ENCODE assay signal across 8 cellular contexts in genomic region chr3:195546130-195546560, GRCh38. TPM values are rescaled to one million over a fixed set of nuclear protein-coding genes. Genes with fewer than 3 reads are reported as not detected.
DNase-seq lines count a peak whose midpoint lies in the region; ATAC-seq and TF ChIP-seq lines count a peak whose summit lies in the region.

No MANE protein-coding gene starts in this region.

- H3K4me3 Mint-ChIP-seq in activated naive CD8-positive, alpha-beta T cell treated with anti-CD3 and anti-CD28 coated beads, Interleukin-2, amount 50 U/mL, for 24 hours: peak overlapping the region; percentile 52
- no peak overlapping the region for H3K4me3 Mint-ChIP-seq in endothelial cell (ENCODE audit: unreplicated experiment)

- intact Hi-C loops in left cardiac atrium (cut with DNase I) (no loop called here), cardiac septum (cut with DNase I) (no loop called here), vagina (cut with DNase I) (loop anchor here (10.0 kb wide), 1 partner anchor 861 kb away; the partner anchor contains the start of gene FAM43A)

- ATAC-seq in left cardiac atrium: no peak
- no peak for ATAC-seq in activated naive CD8-positive, alpha-beta T cell treated with anti-CD3 and anti-CD28 coated beads, Interleukin-2, amount 50 U/mL, for 24 hours

- no peaks in the 10 kb centered on the region for H3K9me3 Mint-ChIP-seq in activated naive CD8-positive, alpha-beta T cell treated with anti-CD3 and anti-CD28 coated beads, Interleukin-2, amount 50 U/mL, for 24 hours
- no peaks in the 10 kb centered on the region for H3K9me3 Mint-ChIP-seq in endothelial cell (ENCODE audit: unreplicated experiment)

- CTCF ChIA-PET in GM10248 (lab: Yijun Ruan, JAX): interaction anchor here (1.1 to 1.5 kb wide), 3 partner anchors 24 to 304 kb away, joined by 4 to 5 read pairs (median 5); partner anchors contain the start of gene XXYLT1

- no peak overlapping the region for H3K4me3 ChIP-seq in vagina

- H3K4me1 ChIP-seq in vagina: peaks cover 41% of the 10 kb centered on the region

- peak overlapping the region; percentile 82 for H3K27ac Mint-ChIP-seq in activated naive CD8-positive, alpha-beta T cell treated with anti-CD3 and anti-CD28 coated beads, Interleukin-2, amount 50 U/mL, for 24 hours
- no peak overlapping the region for H3K27ac Mint-ChIP-seq in endothelial cell (ENCODE audit: unreplicated experiment)

- peaks cover 70% of the 10 kb centered on the region for H3K4me1 Mint-ChIP-seq in activated naive CD8-positive, alpha-beta T cell treated with anti-CD3 and anti-CD28 coated beads, Interleukin-2, amount 50 U/mL, for 24 hours
- H3K4me1 Mint-ChIP-seq in endothelial cell (ENCODE audit: unreplicated experiment): peaks cover 38% of the 10 kb centered on the region

- peak overlapping the region; percentile 35 for H3K27ac ChIP-seq in vagina

- H3K27me3 ChIP-seq in vagina: no peaks in the 10 kb centered on the region

- TF ChIP-seq POLR2A in vagina (IDR thresholded peaks at IDR 0.05): no peak

- no peak for TF ChIP-seq CTCF in vagina (IDR thresholded peaks at IDR 0.05)
- no peak for TF ChIP-seq CTCF in endothelial cell (IDR thresholded peaks at IDR 0.05; ENCODE audit: unreplicated experiment)
- TF ChIP-seq CTCF in GM10248 (IDR thresholded peaks at IDR 0.05; ENCODE audit: control extremely low read depth, extremely low read depth, low read depth, missing control alignments): no peak

- peaks cover 4% of the 10 kb centered on the region for H3K36me3 Mint-ChIP-seq in activated naive CD8-positive, alpha-beta T cell treated with anti-CD3 and anti-CD28 coated beads, Interleukin-2, amount 50 U/mL, for 24 hours (ENCODE audit: low read depth)
- no peaks in the 10 kb centered on the region for H3K36me3 Mint-ChIP-seq in endothelial cell (ENCODE audit: low read depth, unreplicated experiment)

- H3K27me3 Mint-ChIP-seq in activated naive CD8-positive, alpha-beta T cell treated with anti-CD3 and anti-CD28 coated beads, Interleukin-2, amount 50 U/mL, for 24 hours: no peaks in the 10 kb centered on the region
- peaks cover 2% of the 10 kb centered on the region for H3K27me3 Mint-ChIP-seq in endothelial cell (ENCODE audit: unreplicated experiment)

- no peaks in the 10 kb centered on the region for H3K9me3 ChIP-seq in vagina

- no peaks in the 10 kb centered on the region for H3K36me3 ChIP-seq in vagina

- DNase-seq in left cardiac atrium (peak; percentile 57), cardiac septum (ENCODE audit: low spot score) (no peak), lung microvascular endothelial cell (ENCODE audit: low read depth in 2 of 2) (peak; percentile 74 to 89), vagina (ENCODE audit: extremely low spot score in 2 of 2) (no peak), endothelial cell (ENCODE audit: low spot score) (no peak), GM10248 (ENCODE audit: extremely low spot score) (no peak), DMS79 (lab: John Stamatoyannopoulos, UW) (no peak)
- peak; percentile 18 for DNase-seq in activated naive CD8-positive, alpha-beta T cell treated with anti-CD3 and anti-CD28 coated beads, Interleukin-2, amount 50 U/mL, for 24 hours

- POLR2A ChIA-PET in GM10248 (lab: Yijun Ruan, JAX): no interaction called here

RNA-seq across cellular contexts. Expression of gene PPP1R2, which starts 3.0 kb away (rescaled TPM):
- 10 to 100 TPM; 38.8 to 53.4 TPM for total RNA-seq in left cardiac atrium
- 53.6 TPM for total RNA-seq in cardiac septum
- 147 and 434 TPM in 2 replicates for total RNA-seq in lung microvascular endothelial cell
- 98.0 TPM for total RNA-seq in vagina
- 29.7 TPM for total RNA-seq in endothelial cell (ENCODE audit: unreplicated experiment)

RNA-seq across cellular contexts. Expression of gene APOD, which starts 37.6 kb away (rescaled TPM):
- total RNA-seq in left cardiac atrium (100 to 1,000 TPM in 1 of 2 donors, 10 to 100 TPM in 1; 85.0 to 256 TPM), cardiac septum (692 TPM), lung microvascular endothelial cell (2.4 and 144 TPM in 2 replicates), vagina (549 TPM), endothelial cell (ENCODE audit: unreplicated experiment) (5.0 TPM)

Comparison
In these comparisons a context has a peak if more than half of its experiments do, and no peak if none do; other contexts are left out.
1. DNase-seq: peak in left cardiac atrium (single experiment), activated naive CD8-positive, alpha-beta T cell treated with anti-CD3 and anti-CD28 coated beads, Interleukin-2, amount 50 U/mL, for 24 hours (single experiment) and lung microvascular endothelial cell (2 of 2); none in cardiac septum (single experiment), vagina (0 of 2), endothelial cell (single experiment), GM10248 (single experiment) and DMS79 (single experiment).